1 cellular context compared by ENCODE assay signal in genomic region chr7:155069992-155070827, GRCh38.
TF ChIP-seq lines count a peak whose summit lies in the region.

Gene HTR5A (plus strand): TSS chr7:155070324. CDS start chr7:155070900, 576 bp downstream.

TF ChIP-seq in H1, 55 proteins besides CTCF, POLR2A, EP300 and RAD21:
- no peak for TF ChIP-seq RNF2 (IDR thresholded peaks at IDR 0.05; ENCODE audit: borderline replicate concordance, low read depth, low read length, missing control alignments, poor library complexity, severe bottlenecking)
- no peak for TF ChIP-seq ZNF274 (IDR thresholded peaks at IDR 0.05; ENCODE audit: borderline replicate concordance, extremely low read depth, low read length)
- TF ChIP-seq MAX (IDR thresholded peaks at IDR 0.05) = peak; percentile 100
- no peak for TF ChIP-seq RBBP5 (IDR thresholded peaks at IDR 0.05; ENCODE audit: borderline replicate concordance, low read depth, low read length)
- TF ChIP-seq HDAC6 (IDR thresholded peaks at IDR 0.05; ENCODE audit: low read depth, low read length) = no peak
- no peak for TF ChIP-seq GTF2F1 (IDR thresholded peaks at IDR 0.05; ENCODE audit: borderline replicate concordance, low read depth, low read length)
- TF ChIP-seq TAF1 (IDR thresholded peaks at IDR 0.05; ENCODE audit: low read depth, low read length) = 0 out of 2 replicates have a peak, but pooled peaks have one; percentile 43
- no peak for TF ChIP-seq POU5F1 (IDR thresholded peaks at IDR 0.05; ENCODE audit: low read depth, low read length)
- peak; percentile 39 for TF ChIP-seq E2F6 (IDR thresholded peaks at IDR 0.05)
- peak; percentile 58; the same call in 1 of the 2 replicates for TF ChIP-seq FOSL1 (IDR thresholded peaks at IDR 0.05; ENCODE audit: insufficient read depth, low read depth, low read length)
- TF ChIP-seq RXRA (IDR thresholded peaks at IDR 0.05; ENCODE audit: insufficient read depth, low read depth, low read length) = no peak
- TF ChIP-seq TAF7 (optimal IDR thresholded peaks at IDR 0.05; ENCODE audit: borderline replicate concordance, low read depth, low read length) = peak; percentile 99
- peak; percentile 55 for TF ChIP-seq CTBP2 (IDR thresholded peaks at IDR 0.05; ENCODE audit: borderline replicate concordance, insufficient read depth, insufficient read length, low read length)
- no peak for TF ChIP-seq BRCA1 (IDR thresholded peaks at IDR 0.05; ENCODE audit: low read depth, low read length)
- no peak for TF ChIP-seq KDM1A (IDR thresholded peaks at IDR 0.05; ENCODE audit: borderline replicate concordance, low read length)
- 0 out of 2 replicates have a peak, but pooled peaks have one; percentile 28 for TF ChIP-seq TCF12 (IDR thresholded peaks at IDR 0.05; ENCODE audit: low read depth, low read length)
- no peak for TF ChIP-seq TBP (IDR thresholded peaks at IDR 0.05; ENCODE audit: low read depth, low read length)
- no peak for TF ChIP-seq ATF3 (IDR thresholded peaks at IDR 0.05; ENCODE audit: insufficient read depth, low read depth, low read length)
- TF ChIP-seq SUZ12 (IDR thresholded peaks at IDR 0.05; ENCODE audit: low read length) = no peak
- TF ChIP-seq MAFK (IDR thresholded peaks at IDR 0.05; ENCODE audit: low read depth, low read length) = no peak
- no peak for TF ChIP-seq CEBPB (IDR thresholded peaks at IDR 0.05; ENCODE audit: low read depth, low read length)
- no peak for TF ChIP-seq NRF1 (IDR thresholded peaks at IDR 0.05; ENCODE audit: low read depth, low read length)
- no peak for TF ChIP-seq SP2 (IDR thresholded peaks at IDR 0.05; ENCODE audit: low read length)
- no peak for TF ChIP-seq SIX5 (IDR thresholded peaks at IDR 0.05; ENCODE audit: low read depth, low read length)
- peak; percentile 45; the same call in 1 of the 2 replicates for TF ChIP-seq EGR1 (IDR thresholded peaks at IDR 0.05; ENCODE audit: borderline replicate concordance, low read depth, low read length)
- TF ChIP-seq CBX5 (IDR thresholded peaks at IDR 0.05; ENCODE audit: low read depth, low read length) = no peak
- peak; percentile 73; the same call in 1 of the 2 replicates for TF ChIP-seq TEAD4 (IDR thresholded peaks at IDR 0.05; ENCODE audit: low read depth, low read length)
- TF ChIP-seq KDM5A (IDR thresholded peaks at IDR 0.05; ENCODE audit: low read length) = no peak
- no peak for TF ChIP-seq EZH2 (IDR thresholded peaks at IDR 0.05; ENCODE audit: low read depth, low read length, severe bottlenecking)
- TF ChIP-seq BCL11A (IDR thresholded peaks at IDR 0.05; ENCODE audit: low read depth in 2 of 2, low read length in 2 of 2) = no peak
- TF ChIP-seq SAP30 (IDR thresholded peaks at IDR 0.05; ENCODE audit: insufficient read depth, insufficient replicate concordance, low read length) = peak; percentile 93
- no peak for TF ChIP-seq BACH1 (IDR thresholded peaks at IDR 0.05; ENCODE audit: low read length)
- TF ChIP-seq KDM4A (IDR thresholded peaks at IDR 0.05; ENCODE audit: low read depth, low read length, severe bottlenecking) = peak; percentile 69
- peak; percentile 99 to 100 for TF ChIP-seq HDAC2 (IDR thresholded peaks at IDR 0.05; ENCODE audit: borderline replicate concordance in 1 of 2, low read depth in 2 of 2, low read length in 2 of 2)
- TF ChIP-seq CBX8 (IDR thresholded peaks at IDR 0.05; ENCODE audit: borderline replicate concordance, low read depth, low read length) = no peak
- no peak for TF ChIP-seq USF2 (IDR thresholded peaks at IDR 0.05; ENCODE audit: low read length)
- peak; percentile 43; the same call in 1 of the 2 replicates for TF ChIP-seq SRF (IDR thresholded peaks at IDR 0.05; ENCODE audit: low read depth, low read length)
- peak; percentile 28 for TF ChIP-seq ASH2L (IDR thresholded peaks at IDR 0.05; ENCODE audit: low read length)
- TF ChIP-seq SIN3A (conservative IDR thresholded peaks at IDR 0.05 in 1 of 2, IDR thresholded peaks at IDR 0.05 in 1 of 2; ENCODE audit: low read depth in 1 of 2, low read length in 2 of 2) = peak; percentile 100
- TF ChIP-seq GABPA (IDR thresholded peaks at IDR 0.05; ENCODE audit: borderline replicate concordance, insufficient read depth, low read length) = peak; percentile 56; the same call in 1 of the 2 replicates
- TF ChIP-seq SP4 (IDR thresholded peaks at IDR 0.05; ENCODE audit: low read length) = peak; percentile 82; the same call in 1 of the 2 replicates
- TF ChIP-seq JUN (IDR thresholded peaks at IDR 0.05; ENCODE audit: low read depth, low read length) = no peak
- TF ChIP-seq CHD1 (IDR thresholded peaks at IDR 0.05; ENCODE audit: low read depth, low read length) = no peak
- peak; percentile 47; the same call in 1 of the 2 replicates for TF ChIP-seq SP1 (IDR thresholded peaks at IDR 0.05; ENCODE audit: low read depth, low read length)
- TF ChIP-seq PHF8 (conservative IDR thresholded peaks at IDR 0.05; ENCODE audit: low read depth, low read length) = no peak
- TF ChIP-seq YY1 (IDR thresholded peaks at IDR 0.05; ENCODE audit: low read depth, low read length) = peak; percentile 71
- no peak for TF ChIP-seq SIRT6 (IDR thresholded peaks at IDR 0.05; ENCODE audit: low read length)
- TF ChIP-seq CHD2 (IDR thresholded peaks at IDR 0.05; ENCODE audit: low read length) = peak; percentile 58; the same call in 1 of the 2 replicates
- TF ChIP-seq RFX5 (IDR thresholded peaks at IDR 0.05; ENCODE audit: borderline replicate concordance, low read depth, low read length) = no peak
- peak; percentile 43; the same call in 1 of the 2 replicates for TF ChIP-seq POLR2AphosphoS5 (IDR thresholded peaks at IDR 0.05; ENCODE audit: low read depth, low read length)
- TF ChIP-seq JUND (IDR thresholded peaks at IDR 0.05; ENCODE audit: low read length) = 0 out of 2 replicates have a peak, but pooled peaks have one; percentile 38
- peak; percentile 67; the same call in 1 of the 2 replicates for TF ChIP-seq ATF2 (IDR thresholded peaks at IDR 0.05; ENCODE audit: low read length)
- no peak for TF ChIP-seq NANOG (IDR thresholded peaks at IDR 0.05; ENCODE audit: insufficient read depth, low read depth, low read length, poor library complexity, severe bottlenecking)
- peak; percentile 80 for TF ChIP-seq CREB1 (IDR thresholded peaks at IDR 0.05)
- no peak for TF ChIP-seq CHD7 (IDR thresholded peaks at IDR 0.05; ENCODE audit: insufficient replicate concordance, low read length)
